In genomic region chr1:209402697-209403096, GRCh38 we compare ENCODE assay signal across 21 cellular contexts.
DNase-seq lines count a peak whose midpoint lies in the region; ATAC-seq and TF ChIP-seq lines count a peak whose summit lies in the region.
"Had no signal": no experiment of that assay in that cellular context is flagged by ENCODE, and none has a peak within 500 bp of the region (broad histone marks: within the 10 kb centered on the region; RNA-seq: fewer than 3 reads in every experiment).

No MANE protein-coding gene starts in this region.

- H4K20me1 ChIP-seq in mammary epithelial cell (ENCODE audit: insufficient read depth, low read length) (no peaks in the 10 kb centered on the region), PC-3 (ENCODE audit: low read length) (no peaks in the 10 kb centered on the region)

- H2AFZ ChIP-seq in mammary epithelial cell (ENCODE audit: low read depth, low read length) (no peak overlapping the region), PC-3 (ENCODE audit: low read length) (no peak overlapping the region)

- in situ Hi-C loops in mammary epithelial cell (cut with MboI; ENCODE audit: low sequenced_read_pairs in 2 of 2): no loop called here

- TF ChIP-seq CTCF in mammary epithelial cell (conservative IDR thresholded peaks at IDR 0.05 in 1 of 2, IDR thresholded peaks at IDR 0.05 in 1 of 2; ENCODE audit: extremely low read depth in 1 of 2, insufficient read depth in 1 of 2, low read depth in 1 of 2, low read length in 2 of 2): no peak
- no peak for TF ChIP-seq CTCF in breast epithelium (IDR thresholded peaks at IDR 0.05)
- TF ChIP-seq CTCF in PC-3 (conservative IDR thresholded peaks at IDR 0.05; ENCODE audit: low read depth, low read length): no peak
- TF ChIP-seq CTCF in epithelial cell of esophagus (IDR thresholded peaks at IDR 0.05; ENCODE audit: insufficient read depth, low read depth, low read length, missing control alignments): no peak

- H3K27me3 ChIP-seq in mammary epithelial cell (ENCODE audit: insufficient read depth, low read length): no peaks in the 10 kb centered on the region
- no peaks in the 10 kb centered on the region for H3K27me3 ChIP-seq in breast epithelium
- H3K27me3 ChIP-seq in PC-3 (ENCODE audit: low read length): no peaks in the 10 kb centered on the region
- H3K27me3 ChIP-seq: SJCRH30 had no signal

- dilution Hi-C loops in mammary epithelial cell (cut with HindIII; ENCODE audit: low sequenced_read_pairs): no loop called here

- H3K36me3 ChIP-seq in mammary epithelial cell (ENCODE audit: insufficient read depth, low read length): no peaks in the 10 kb centered on the region
- H3K36me3 ChIP-seq in breast epithelium: no peaks in the 10 kb centered on the region
- H3K36me3 ChIP-seq in PC-3 (ENCODE audit: low read depth, low read length): no peaks in the 10 kb centered on the region
- H3K36me3 ChIP-seq: SJCRH30 had no signal

- H3K4me3 ChIP-seq in mammary epithelial cell (replicated peaks in 1 of 3; ENCODE audit: insufficient read depth in 1 of 3, low read depth in 2 of 3, low read length in 3 of 3) (no peak overlapping the region), breast epithelium (no peak overlapping the region), PC-3 (ENCODE audit: low read length) (no peak overlapping the region), epithelial cell of esophagus (ENCODE audit: low read length) (no peak overlapping the region)
- H3K4me3 ChIP-seq: A549, GM12878, SJCRH30 had no signal

- intact Hi-C loops in mammary epithelial cell (cut with micrococcal nuclease): no loop called here
- intact Hi-C loops in breast epithelium (cut with DNase I; ENCODE audit: low total_unique reads): no loop called here
- intact Hi-C loops in PC-3 (cut with micrococcal nuclease): no loop called here

- H3K9ac ChIP-seq in mammary epithelial cell (ENCODE audit: insufficient read depth, low read length): no peak overlapping the region
- no peak overlapping the region for H3K9ac ChIP-seq in PC-3 (ENCODE audit: low read length)
- H3K9ac ChIP-seq: KMS-11 had no signal

- H3K27ac ChIP-seq in mammary epithelial cell (ENCODE audit: insufficient read depth, low read depth, low read length) (peak overlapping the region; percentile 10), breast epithelium (no peak overlapping the region), PC-3 (ENCODE audit: low read length) (peak overlapping the region; percentile 96; the same call in 1 of the 2 replicates)
- H3K27ac ChIP-seq: KMS-11, SJCRH30 had no signal

- ATAC-seq in PC-3: no peak
- no peak for ATAC-seq in HG02970 (IDR thresholded peaks at IDR 0.05; ENCODE audit: low FRiP score, unreplicated experiment)
- ATAC-seq: A549, GM12878, HepG2 had no signal

- CTCF ChIA-PET in mammary epithelial cell (lab: Charles Lee; ENCODE audit: low non-redundant PET): no interaction called here
- CTCF ChIA-PET in PC-3 (lab: Charles Lee): no interaction called here

- H3K4me1 ChIP-seq in mammary epithelial cell (ENCODE audit: insufficient read depth, low read length) (peaks cover 77% of the 10 kb centered on the region), breast epithelium (peaks cover 0 to 7% of the 10 kb centered on the region in 2 donors), PC-3 (ENCODE audit: insufficient read depth, low read length) (peaks cover 71% of the 10 kb centered on the region)

- peaks cover 27% of the 10 kb centered on the region for H3F3A ChIP-seq in PC-3 (ENCODE audit: low read length, unreplicated experiment)

- TF ChIP-seq POLR2A in breast epithelium (IDR thresholded peaks at IDR 0.05): no peak

- POLR2A ChIA-PET in PC-3 (lab: Charles Lee; ENCODE audit: unreplicated experiment): no interaction called here

- H3K4me2 ChIP-seq in mammary epithelial cell (ENCODE audit: insufficient read depth, low read depth, low read length) (no peak overlapping the region), PC-3 (ENCODE audit: low read length) (no peak overlapping the region)
- H3K4me2 ChIP-seq: A549, KMS-11 had no signal

- BruUV-seq in mammary epithelial cell (replicated peaks; lab: Mats Ljungman, UMichigan): no TSS peak
- BruUV-seq in PC-3 (replicated peaks; lab: Mats Ljungman, UMichigan): no TSS peak

- DNase-seq in mammary epithelial cell: no peak
- DNase-seq in breast epithelium (ENCODE audit: low spot score in 2 of 2): no peak
- no peak for DNase-seq in PC-3
- peak; percentile 64 for DNase-seq in epithelial cell of esophagus (ENCODE audit: low read depth)
- DNase-seq in renal cortical epithelial cell (ENCODE audit: low read depth): peak; percentile 53
- DNase-seq in NCI-H345 treated with DMSO at 0.1 percent for 48 hours (lab: John Stamatoyannopoulos, UW; ENCODE audit: unreplicated experiment): no peak
- DNase-seq in NCI-H510A treated with DMSO at 0.1 percent for 48 hours (lab: John Stamatoyannopoulos, UW): no peak
- DNase-seq: C1 segment of cervical spinal cord, DMS79 treated with DMSO at 0.1 percent for 48 hours, GDM1, GOT3, NCI-H1092 treated with DMSO at 0.1 percent for 48 hours, NCI-H2081 treated with DMSO at 0.1 percent for 48 hours, NCI-H524, RPMI8226, SJCRH30 had no signal

- WGBS in mammary epithelial cell (ENCODE audit: low coverage, missing lambda C conversion rate): 100% methylated on average over 2 of the region's 2 CpGs

- H3K9me3 ChIP-seq in mammary epithelial cell (replicated peaks; ENCODE audit: insufficient read depth, low read length) (no peaks in the 10 kb centered on the region), breast epithelium (no peaks in the 10 kb centered on the region), PC-3 (ENCODE audit: low read length) (no peaks in the 10 kb centered on the region)
- H3K9me3 ChIP-seq: A549, SJCRH30 had no signal

- H3K79me2 ChIP-seq in mammary epithelial cell (ENCODE audit: insufficient read depth, low read length) (no peaks in the 10 kb centered on the region), PC-3 (ENCODE audit: low read length) (no peaks in the 10 kb centered on the region)

- H3K9me2 ChIP-seq in PC-3 (replicated peaks; ENCODE audit: low read length): no peaks in the 10 kb centered on the region

Comparison
In these comparisons a context has a peak if more than half of its experiments do, and no peak if none do; other contexts are left out.
1. H3K27ac ChIP-seq: peak in mammary epithelial cell (single experiment) and PC-3 (single experiment); none in breast epithelium (0 of 2).
2. DNase-seq: peak in epithelial cell of esophagus (single experiment) and renal cortical epithelial cell (single experiment); none in mammary epithelial cell (single experiment), breast epithelium (0 of 2), PC-3 (single experiment), NCI-H345 treated with DMSO at 0.1 percent for 48 hours (single experiment) and NCI-H510A treated with DMSO at 0.1 percent for 48 hours (single experiment).